1 cellular context compared by ENCODE assay signal in the genomic region with DNA sequence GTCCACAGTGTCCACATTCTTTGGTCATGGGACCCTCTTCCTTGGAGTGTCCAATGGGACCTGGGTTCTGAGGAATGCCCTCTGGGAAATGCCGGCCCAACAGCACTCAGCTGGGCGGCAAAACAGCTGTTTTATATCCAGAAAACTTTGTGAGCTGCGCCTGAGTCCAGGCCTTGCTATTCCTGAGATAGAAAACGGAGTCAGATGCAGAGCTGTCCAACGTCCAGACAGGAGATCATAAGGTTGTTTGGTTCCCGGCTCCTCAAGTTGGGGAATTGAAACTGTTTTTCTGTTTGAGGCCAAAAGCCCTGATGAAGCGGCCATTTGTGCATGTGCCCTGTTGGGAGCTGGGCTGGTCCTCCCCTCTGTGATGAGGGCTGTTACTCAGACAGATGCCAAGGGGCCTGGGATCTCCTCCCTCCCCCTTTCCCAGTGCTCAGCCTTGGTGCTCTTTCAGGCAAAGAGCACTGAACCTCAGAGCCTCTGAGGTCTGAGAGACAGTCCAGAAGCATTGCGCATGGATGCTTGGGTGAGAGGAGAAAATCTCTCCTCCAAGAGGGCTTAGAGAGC.
TF ChIP-seq lines count a peak whose summit lies in the region.

No MANE protein-coding gene starts in this region.

TF ChIP-seq in GM12878, 131 proteins besides CTCF, POLR2A, EP300 and RAD21:
- TF ChIP-seq, protein P1, sequence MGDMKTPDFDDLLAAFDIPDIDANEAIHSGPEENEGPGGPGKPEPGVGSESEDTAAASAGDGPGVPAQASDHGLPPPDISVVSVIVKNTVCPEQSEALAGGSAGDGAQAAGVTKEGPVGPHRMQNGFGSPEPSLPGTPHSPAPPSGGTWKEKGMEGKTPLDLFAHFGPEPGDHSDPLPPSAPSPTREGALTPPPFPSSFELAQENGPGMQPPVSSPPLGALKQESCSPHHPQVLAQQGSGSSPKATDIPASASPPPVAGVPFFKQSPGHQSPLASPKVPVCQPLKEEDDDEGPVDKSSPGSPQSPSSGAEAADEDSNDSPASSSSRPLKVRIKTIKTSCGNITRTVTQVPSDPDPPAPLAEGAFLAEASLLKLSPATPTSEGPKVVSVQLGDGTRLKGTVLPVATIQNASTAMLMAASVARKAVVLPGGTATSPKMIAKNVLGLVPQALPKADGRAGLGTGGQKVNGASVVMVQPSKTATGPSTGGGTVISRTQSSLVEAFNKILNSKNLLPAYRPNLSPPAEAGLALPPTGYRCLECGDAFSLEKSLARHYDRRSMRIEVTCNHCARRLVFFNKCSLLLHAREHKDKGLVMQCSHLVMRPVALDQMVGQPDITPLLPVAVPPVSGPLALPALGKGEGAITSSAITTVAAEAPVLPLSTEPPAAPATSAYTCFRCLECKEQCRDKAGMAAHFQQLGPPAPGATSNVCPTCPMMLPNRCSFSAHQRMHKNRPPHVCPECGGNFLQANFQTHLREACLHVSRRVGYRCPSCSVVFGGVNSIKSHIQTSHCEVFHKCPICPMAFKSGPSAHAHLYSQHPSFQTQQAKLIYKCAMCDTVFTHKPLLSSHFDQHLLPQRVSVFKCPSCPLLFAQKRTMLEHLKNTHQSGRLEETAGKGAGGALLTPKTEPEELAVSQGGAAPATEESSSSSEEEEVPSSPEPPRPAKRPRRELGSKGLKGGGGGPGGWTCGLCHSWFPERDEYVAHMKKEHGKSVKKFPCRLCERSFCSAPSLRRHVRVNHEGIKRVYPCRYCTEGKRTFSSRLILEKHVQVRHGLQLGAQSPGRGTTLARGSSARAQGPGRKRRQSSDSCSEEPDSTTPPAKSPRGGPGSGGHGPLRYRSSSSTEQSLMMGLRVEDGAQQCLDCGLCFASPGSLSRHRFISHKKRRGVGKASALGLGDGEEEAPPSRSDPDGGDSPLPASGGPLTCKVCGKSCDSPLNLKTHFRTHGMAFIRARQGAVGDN (IDR thresholded peaks at IDR 0.05): peak; percentile 12; the same call in 1 of the 2 replicates
- no peak for TF ChIP-seq ZNF274 (IDR thresholded peaks at IDR 0.05; ENCODE audit: insufficient read depth, insufficient read length)
TF ChIP-seq in GM12878: peak in this region for 1.
